8 cellular contexts compared by ENCODE assay signal in the genomic region with DNA sequence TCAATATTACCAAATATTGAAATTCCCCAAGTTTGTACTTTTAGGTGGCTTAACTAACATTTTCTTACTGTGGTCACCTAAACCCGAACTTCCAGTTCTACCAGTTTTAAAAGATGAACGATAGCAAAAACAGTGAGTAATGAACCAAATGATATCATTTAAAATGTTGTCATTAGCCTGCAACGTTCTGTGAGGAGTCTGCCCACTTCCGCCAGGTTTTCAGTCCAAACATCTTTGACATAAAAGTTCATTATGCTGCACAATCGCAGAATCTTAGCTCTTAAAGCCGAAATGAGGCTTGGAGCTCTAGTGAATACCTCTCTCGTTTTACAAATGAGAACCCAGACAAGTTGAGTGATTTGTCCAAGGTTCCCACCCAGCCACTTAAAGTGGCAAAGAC. TPM values are rescaled to one million over a fixed set of nuclear protein-coding genes. Genes with fewer than 3 reads are reported as not detected.
DNase-seq lines count a peak whose midpoint lies in the region; ATAC-seq, FAIRE-seq and TF ChIP-seq lines count a peak whose summit lies in the region.

No MANE protein-coding gene starts in this region.

- TF ChIP-seq POLR2A in heart left ventricle (IDR thresholded peaks at IDR 0.05), result no peak

- DNase-seq in heart left ventricle (no peak), left ventricle myocardium superior (no peak), glomerular visceral epithelial cell (ENCODE audit: extremely low spot score) (peak; percentile 1), small intestine (peak; percentile 11), NCI-H524 treated with DMSO at 0.1 percent for 48 hours (lab: John Stamatoyannopoulos, UW) (no peak), SHP77 (lab: John Stamatoyannopoulos, UW) (no peak)
- no peak for DNase-seq in activated CD4-positive, CD25-positive, alpha-beta regulatory T cell (lab: John Stamatoyannopoulos, UW)

- H3K9me3 ChIP-seq in heart left ventricle (peaks cover 0 to 6% (median 0%) of the 10 kb centered on the region in 12 donors), small intestine (ENCODE audit: control insufficient read depth, low read depth) (no peaks in the 10 kb centered on the region)

- no peak for FAIRE-seq in small intestine (lab: Jason Lieb, UNC)

- ATAC-seq in heart left ventricle (no peak), left ventricle myocardium superior (no peak)

- H3K4me1 ChIP-seq in heart left ventricle, result peaks cover 0 to 17% (median 6%) of the 10 kb centered on the region in 12 donors
- no peaks in the 10 kb centered on the region for H3K4me1 ChIP-seq in small intestine (ENCODE audit: control insufficient read depth in 2 of 2, insufficient read depth in 1 of 2, low read depth in 1 of 2, low read length in 1 of 2)

- H3K4me3 ChIP-seq in heart left ventricle, result peak overlapping the region; percentile 54 to 96 (median 80)
- H3K4me3 ChIP-seq in WI38 (ENCODE audit: low read depth, low read length), result peak overlapping the region; percentile 77
- peak overlapping the region; percentile 22 to 60 for H3K4me3 ChIP-seq in small intestine (ENCODE audit: low read depth in 1 of 2, low read length in 2 of 2)

- H3K27ac ChIP-seq in heart left ventricle (peak overlapping the region in 10 of 12 donors; percentile 78 to 90 (median 84)), small intestine (ENCODE audit: low read depth in 1 of 2, low read length in 1 of 2) (peak overlapping the region; percentile 52 to 98)

- WGBS in heart left ventricle, 4 donors, result 11 to 53% (median 26%) methylated on average over 7 of the region's 7 CpGs
- 4 to 32% (median 6%) methylated on average over 7 of the region's 7 CpGs for WGBS in small intestine, 3 donors

- peaks cover 0 to 31% (median 14%) of the 10 kb centered on the region in 9 donors for H3K36me3 ChIP-seq in heart left ventricle
- no peaks in the 10 kb centered on the region for H3K36me3 ChIP-seq in small intestine (ENCODE audit: control insufficient read depth in 2 of 2, insufficient read depth in 2 of 2, low read length in 2 of 2)

- peaks cover 0 to 9% (median 0%) of the 10 kb centered on the region in 9 donors for H3K27me3 ChIP-seq in heart left ventricle
- no peaks in the 10 kb centered on the region for H3K27me3 ChIP-seq in small intestine (ENCODE audit: control insufficient read depth in 2 of 2, insufficient read depth in 2 of 2, low read length in 2 of 2)

- intact Hi-C loops in heart left ventricle (cut with DNase I) (no loop called here), left ventricle myocardium superior (cut with micrococcal nuclease) (no loop called here)

- TF ChIP-seq CTCF in heart left ventricle (IDR thresholded peaks at IDR 0.05) (no peak), WI38 (IDR thresholded peaks at IDR 0.05; ENCODE audit: low read depth, low read length) (no peak)

RNA-seq across cellular contexts. Expression of gene PIGA, which starts 0.8 kb away (rescaled TPM):
- total RNA-seq in heart left ventricle (1 to 10 TPM; 1.6 to 7.4 (median 4.5) TPM), left ventricle myocardium superior (3.7 TPM)
- polyA plus RNA-seq in heart left ventricle (1 to 10 TPM; 3.0 to 9.9 TPM), small intestine (1 to 10 TPM; 4.3 to 6.1 (median 4.7) TPM)

RNA-seq across cellular contexts. Expression of gene ASB11, which starts 19.1 kb away (rescaled TPM):
- 100 to 1,000 TPM in 3 of 9 donors, 10 to 100 TPM in 6; 53.2 to 246 (median 90.0) TPM for total RNA-seq in heart left ventricle
- polyA plus RNA-seq in heart left ventricle, result 10 to 100 TPM; 14.5 to 21.0 TPM
- total RNA-seq in left ventricle myocardium superior, result 98.2 TPM
- under 1 TPM in 2 of 3 donors, not detected in 1; 0.01 to 0.27 TPM for polyA plus RNA-seq in small intestine

RNA-seq across cellular contexts. Expression of gene VEGFD, which starts 49.7 kb away (rescaled TPM):
- total RNA-seq in heart left ventricle (10 to 100 TPM in 1 of 9 donors, 1 to 10 TPM in 8; 1.6 to 20.3 (median 3.6) TPM), left ventricle myocardium superior (12.4 TPM)
- polyA plus RNA-seq in heart left ventricle (1 to 10 TPM in 1 of 2 donors, under 1 TPM in 1; 0.51 to 8.6 TPM), small intestine (1 to 10 TPM; 1.1 to 1.6 (median 1.1) TPM)

Comparison
In these comparisons a context has a peak if more than half of its experiments do, and no peak if none do; other contexts are left out.
1. DNase-seq: peak in glomerular visceral epithelial cell (single experiment) and small intestine (single experiment); none in heart left ventricle (0 of 5), left ventricle myocardium superior (single experiment), NCI-H524 treated with DMSO at 0.1 percent for 48 hours (single experiment), activated CD4-positive, CD25-positive, alpha-beta regulatory T cell (0 of 4) and SHP77 (0 of 2).
2. Peak in every context shown above with its lines, with median percentiles within 50 percentile points of each other: H3K4me3 ChIP-seq.